Comparison of ENCODE assay signal across 1 cellular context in genomic region chr1:178725603-178726517, GRCh38.
TF ChIP-seq lines count a peak whose summit lies in the region.

No MANE protein-coding gene starts in this region.

TF ChIP-seq in HepG2, 621 proteins besides CTCF, POLR2A, EP300 and RAD21 (continued from another document):
- TF ChIP-seq ZNF280D (CRISPR knock-in tag; IDR thresholded peaks at IDR 0.05) (no peak), CREM (IDR thresholded peaks at IDR 0.05) (peak; percentile 42; the same call in 1 of the 2 replicates), CREM (CRISPR knock-in tag; IDR thresholded peaks at IDR 0.05) (no peak), ETV5 (CRISPR knock-in tag; IDR thresholded peaks at IDR 0.05; ENCODE audit: borderline replicate concordance) (0 out of 2 replicates have a peak, but pooled peaks have one; percentile 28), MTA3 (CRISPR knock-in tag; IDR thresholded peaks at IDR 0.05) (no peak), TARDBP (CRISPR knock-in tag; IDR thresholded peaks at IDR 0.05) (peak; percentile 62; the same call in 1 of the 2 replicates), SNAI1 (CRISPR knock-in tag; IDR thresholded peaks at IDR 0.05; ENCODE audit: borderline replicate concordance) (no peak), PRDM15 (CRISPR knock-in tag; IDR thresholded peaks at IDR 0.05) (peak; percentile 89), TAF1 (CRISPR knock-in tag; IDR thresholded peaks at IDR 0.05) (peak; percentile 43), IRX3 (CRISPR knock-in tag; IDR thresholded peaks at IDR 0.05; ENCODE audit: borderline replicate concordance, low read depth) (peak; percentile 25; the same call in 1 of the 2 replicates), SP4 (CRISPR knock-in tag; IDR thresholded peaks at IDR 0.05) (no peak), ZNF660 (CRISPR knock-in tag; IDR thresholded peaks at IDR 0.05; ENCODE audit: borderline replicate concordance, low read depth) (no peak), NONO (IDR thresholded peaks at IDR 0.05) (no peak), NONO (CRISPR knock-in tag; conservative IDR thresholded peaks at IDR 0.05) (no peak), EED (CRISPR knock-in tag; IDR thresholded peaks at IDR 0.05) (no peak), ZNF772 (CRISPR knock-in tag; IDR thresholded peaks at IDR 0.05) (no peak), ERF (CRISPR knock-in tag; IDR thresholded peaks at IDR 0.05) (no peak), RXRA (CRISPR knock-in tag; IDR thresholded peaks at IDR 0.05) (no peak), FOXO1 (CRISPR knock-in tag; IDR thresholded peaks at IDR 0.05) (peak; percentile 30; the same call in 1 of the 2 replicates), ZNF253 (CRISPR knock-in tag; IDR thresholded peaks at IDR 0.05; ENCODE audit: borderline replicate concordance) (no peak), ZNF263 (CRISPR knock-in tag; IDR thresholded peaks at IDR 0.05) (no peak), MYPOP (CRISPR knock-in tag; IDR thresholded peaks at IDR 0.05) (peak; percentile 26; the same call in 1 of the 2 replicates), ZNF446 (CRISPR knock-in tag; IDR thresholded peaks at IDR 0.05) (peak; percentile 75; the same call in 1 of the 2 replicates), ZSCAN12 (CRISPR knock-in tag; IDR thresholded peaks at IDR 0.05) (0 out of 2 replicates have a peak, but pooled peaks have one; percentile 62), MAZ (IDR thresholded peaks at IDR 0.05; ENCODE audit: borderline replicate concordance, low read depth, low read length) (peak; percentile 34; the same call in 1 of the 2 replicates), MAZ (CRISPR knock-in tag; IDR thresholded peaks at IDR 0.05; ENCODE audit: low read depth) (no peak), CREBL2 (CRISPR knock-in tag; IDR thresholded peaks at IDR 0.05; ENCODE audit: borderline replicate concordance) (no peak), TMF1 (CRISPR knock-in tag; IDR thresholded peaks at IDR 0.05; ENCODE audit: low read depth) (peak; percentile 73), MLX (CRISPR knock-in tag; IDR thresholded peaks at IDR 0.05) (no peak), MTERF4 (CRISPR knock-in tag; IDR thresholded peaks at IDR 0.05) (no peak), CREB1 (IDR thresholded peaks at IDR 0.05) (peak; percentile 56), CREB1 (CRISPR knock-in tag; IDR thresholded peaks at IDR 0.05) (peak; percentile 71), ETV6 (CRISPR knock-in tag; conservative IDR thresholded peaks at IDR 0.05) (no peak), PRDM4 (CRISPR knock-in tag; IDR thresholded peaks at IDR 0.05; ENCODE audit: borderline replicate concordance) (no peak), CERS6 (CRISPR knock-in tag; IDR thresholded peaks at IDR 0.05) (no peak)
